20 cellular contexts compared by ENCODE assay signal in the genomic region with DNA sequence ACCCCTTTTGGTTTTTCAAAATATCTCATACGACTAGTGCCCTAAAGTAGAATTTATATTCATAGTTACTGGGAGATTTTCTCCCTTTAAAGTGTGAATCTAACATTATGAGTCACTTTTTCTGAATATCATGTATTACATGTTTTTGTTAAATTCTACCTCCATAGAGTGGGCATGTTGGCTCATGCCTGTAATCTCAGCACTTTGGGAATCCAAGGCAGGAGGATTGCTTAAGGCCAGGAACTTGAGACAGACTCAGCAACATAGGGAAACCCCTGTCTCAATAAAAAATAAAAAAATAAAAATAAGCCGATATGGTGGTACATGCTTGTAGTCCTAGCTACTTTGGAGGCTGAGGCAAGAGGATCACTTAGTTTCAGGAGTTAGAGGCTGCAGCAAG. TPM values are rescaled to one million over a fixed set of nuclear protein-coding genes. Genes with fewer than 3 reads are reported as not detected.
DNase-seq lines count a peak whose midpoint lies in the region; ATAC-seq and TF ChIP-seq lines count a peak whose summit lies in the region.
"Had no signal": no experiment of that assay in that cellular context is flagged by ENCODE, and none has a peak within 500 bp of the region (broad histone marks: within the 10 kb centered on the region; RNA-seq: fewer than 3 reads in every experiment).

No MANE protein-coding gene starts in this region.

- no peak overlapping the region for H3K4me3 Mint-ChIP-seq in MCF 10A (ENCODE audit: unreplicated experiment)
- H3K4me3 Mint-ChIP-seq: CD4-positive, alpha-beta T cell; H9 had no signal

- no peaks in the 10 kb centered on the region for H3K27me3 ChIP-seq in breast epithelium

- BruUV-seq in MCF 10A (replicated peaks; lab: Mats Ljungman, UMichigan): no TSS peak

- no peak overlapping the region for H3K27ac ChIP-seq in breast epithelium
- H3K27ac ChIP-seq: 22Rv1, A549, C4-2B had no signal

- no peaks in the 10 kb centered on the region for H3K4me1 ChIP-seq in breast epithelium
- H3K4me1 ChIP-seq: A549, Caco-2 had no signal

- CTCF ChIA-PET in MCF 10A (lab: Yijun Ruan, JAX): interaction anchor here (0.6 to 0.8 kb wide), 2 partner anchors 294 to 1511 kb away, joined by 3 read pairs; no protein-coding TSS in a partner anchor

- TF ChIP-seq CTCF in MCF 10A (IDR thresholded peaks at IDR 0.05; ENCODE audit: unreplicated experiment): no peak
- TF ChIP-seq CTCF in breast epithelium (IDR thresholded peaks at IDR 0.05): no peak
- no peak for TF ChIP-seq CTCF in choroid plexus epithelial cell (conservative IDR thresholded peaks at IDR 0.05; ENCODE audit: low read depth, low read length)

- H3K4me3 ChIP-seq in breast epithelium (no peak overlapping the region), choroid plexus epithelial cell (ENCODE audit: low read depth, low read length) (no peak overlapping the region)
- H3K4me3 ChIP-seq: A549 had no signal

- DNase-seq in MCF 10A (ENCODE audit: unreplicated experiment) (peak; percentile 80), breast epithelium (ENCODE audit: low spot score in 2 of 2) (no peak), choroid plexus epithelial cell (ENCODE audit: low read depth) (peak; percentile 4), iris pigment epithelial cell (ENCODE audit: low read depth) (peak; percentile 7), iPS-NIHi7 (ENCODE audit: extremely low spot score) (no peak)
- DNase-seq: AML-193; Caco-2; CD4-positive, alpha-beta T cell; DMS153; DMS79; GDM1; H9 had no signal

- no peaks in the 10 kb centered on the region for H3K36me3 Mint-ChIP-seq in MCF 10A (ENCODE audit: insufficient read depth, unreplicated experiment)

- H3K4me1 Mint-ChIP-seq in MCF 10A (ENCODE audit: insufficient read depth, unreplicated experiment): no peaks in the 10 kb centered on the region

- H3K9me3 Mint-ChIP-seq in MCF 10A (ENCODE audit: unreplicated experiment): no peaks in the 10 kb centered on the region
- H3K9me3 Mint-ChIP-seq: CD4-positive, alpha-beta T cell; H9 had no signal

- no peaks in the 10 kb centered on the region for H3K27me3 Mint-ChIP-seq in MCF 10A (ENCODE audit: insufficient read depth, unreplicated experiment)
- H3K27me3 Mint-ChIP-seq: CD4-positive, alpha-beta T cell had no signal

- no peak for TF ChIP-seq POLR2A in breast epithelium (IDR thresholded peaks at IDR 0.05)

- intact Hi-C loops in MCF 10A (cut with micrococcal nuclease) (no loop called here), breast epithelium (cut with DNase I; ENCODE audit: low total_unique reads) (no loop called here)

- POLR2A ChIA-PET in MCF 10A (lab: Yijun Ruan, JAX): interaction anchor here (0.7 to 1.5 kb wide), 3 partner anchors 9 to 188 kb away, joined by 3 to 4 read pairs (median 4); no protein-coding TSS in a partner anchor

- no peaks in the 10 kb centered on the region for H3K36me3 ChIP-seq in breast epithelium

- peak overlapping the region; percentile 35 for H3K27ac Mint-ChIP-seq in MCF 10A (ENCODE audit: low read depth, unreplicated experiment)
- H3K27ac Mint-ChIP-seq: CD4-positive, alpha-beta T cell; H9 had no signal

- H3K9me3 ChIP-seq in breast epithelium: no peaks in the 10 kb centered on the region
- H3K9me3 ChIP-seq: A549, Caco-2 had no signal

- ATAC-seq in GM19463 (IDR thresholded peaks at IDR 0.05; ENCODE audit: unreplicated experiment) (no peak), GM21423 (IDR thresholded peaks at IDR 0.05; ENCODE audit: unreplicated experiment) (no peak), GM19328 (IDR thresholded peaks at IDR 0.05; ENCODE audit: unreplicated experiment) (no peak)
- ATAC-seq: A549 had no signal

RNA-seq across cellular contexts. Expression of a gene that starts 45.3 kb away (rescaled TPM):
- total RNA-seq in MCF 10A (2022): not detected in 2 replicates
- total RNA-seq in breast epithelium: under 1 TPM in 1 of 3 donors, not detected in 2; under 0.01 TPM
- total RNA-seq: Caco-2; CD4-positive, alpha-beta T cell; Daoy; HT-29 had no signal

Comparison
In these comparisons a context has a peak if more than half of its experiments do, and no peak if none do; other contexts are left out.
1. DNase-seq: peak in MCF 10A (single experiment), choroid plexus epithelial cell (single experiment) and iris pigment epithelial cell (single experiment); none in breast epithelium (0 of 2) and iPS-NIHi7 (single experiment).